29 cellular contexts compared by ENCODE assay signal in the genomic region with DNA sequence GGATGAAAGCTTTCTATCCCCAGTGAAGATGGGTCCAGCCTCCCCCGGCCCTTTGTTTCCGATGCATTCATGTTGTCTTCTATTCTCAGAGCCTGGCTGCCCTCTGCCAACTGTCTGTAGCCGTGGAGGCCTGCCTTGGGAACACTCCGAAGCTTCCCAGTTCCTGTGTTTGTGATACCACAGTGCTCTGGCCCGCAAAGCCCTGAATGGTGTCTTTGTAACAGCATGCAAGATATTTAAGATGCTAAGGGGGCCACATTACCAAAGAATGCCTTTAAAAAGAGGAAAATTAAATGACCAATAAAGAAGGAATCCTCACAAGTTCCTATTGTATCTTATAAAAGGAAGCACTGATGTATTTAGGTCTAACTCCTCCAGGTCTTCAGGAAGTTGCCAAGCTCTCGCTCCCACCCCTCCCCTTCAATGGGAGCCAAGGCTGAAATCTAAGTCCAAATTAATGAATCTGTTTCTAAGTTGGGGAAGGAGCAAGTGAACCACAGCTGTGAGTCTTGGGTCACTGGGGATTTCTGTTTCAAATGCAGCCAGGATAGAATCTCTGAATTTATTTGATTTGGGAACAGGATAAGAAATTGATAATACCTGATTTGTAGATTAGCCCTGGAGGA.
DNase-seq lines count a peak whose midpoint lies in the region; ATAC-seq and TF ChIP-seq lines count a peak whose summit lies in the region.
"Had no signal": no experiment of that assay in that cellular context is flagged by ENCODE, and none has a peak within 500 bp of the region (broad histone marks: within the 10 kb centered on the region; RNA-seq: fewer than 3 reads in every experiment).

No MANE protein-coding gene starts in this region.

- no peaks in the 10 kb centered on the region for H3K36me3 Mint-ChIP-seq in endothelial cell (ENCODE audit: low read depth, unreplicated experiment)
- H3K36me3 Mint-ChIP-seq: CD8-positive, alpha-beta memory T cell; natural killer cell treated with Interleukin-12 subunit alpha and Interleukin-12 subunit beta and Interleukin-15 and Interleukin-18, amount 100 ng/mL, for 72 hours; stimulated activated naive B cell treated with anti-CD40 and anti-IgM and Interleukin-4, amounts not matched to agents 10 μg/mL and 1 μg/mL and 100 μg/mL, for 72 hours had no signal

- peaks cover 2% of the 10 kb centered on the region for H3K27me3 Mint-ChIP-seq in endothelial cell (ENCODE audit: unreplicated experiment)
- H3K27me3 Mint-ChIP-seq: CD8-positive, alpha-beta memory T cell had no signal

- H3K9me3 Mint-ChIP-seq in endothelial cell (ENCODE audit: unreplicated experiment) = no peaks in the 10 kb centered on the region
- H3K9me3 Mint-ChIP-seq: CD8-positive, alpha-beta memory T cell; natural killer cell treated with Interleukin-12 subunit alpha and Interleukin-12 subunit beta and Interleukin-15 and Interleukin-18, amount 100 ng/mL, for 72 hours had no signal

- H3K36me3 ChIP-seq in mesodermal cell (ENCODE audit: control insufficient read depth, insufficient read depth, low read length) = no peaks in the 10 kb centered on the region
- no peaks in the 10 kb centered on the region for H3K36me3 ChIP-seq in gastrocnemius medialis
- H3K36me3 ChIP-seq: adrenal gland, cardiac muscle cell, thoracic aorta had no signal

- H3K4me3 Mint-ChIP-seq in endothelial cell (ENCODE audit: unreplicated experiment) = no peak overlapping the region
- H3K4me3 Mint-ChIP-seq: activated CD8-positive, alpha-beta T cell treated with anti-CD3 and anti-CD28 coated beads, Interleukin-2, amount 10 ng/mL, durations not matched to agents 7 days and 5 days; CD8-positive, alpha-beta memory T cell; natural killer cell treated with Interleukin-12 subunit alpha and Interleukin-12 subunit beta and Interleukin-15 and Interleukin-18, amount 100 ng/mL, for 72 hours; stimulated activated naive B cell treated with anti-CD40 and anti-IgM and Interleukin-4, amounts not matched to agents 10 μg/mL and 1 μg/mL and 100 μg/mL, for 72 hours had no signal

- 77 to 90% methylated on average over 5 of the region's 6 CpGs for WGBS in mesodermal cell (ENCODE audit: insufficient coverage in 2 of 2), 2 experiments

- no peak for TF ChIP-seq POLR2A in gastrocnemius medialis (IDR thresholded peaks at IDR 0.05)

- peaks cover 6% of the 10 kb centered on the region for H3K4me1 Mint-ChIP-seq in endothelial cell (ENCODE audit: unreplicated experiment)
- H3K4me1 Mint-ChIP-seq: CD8-positive, alpha-beta memory T cell; stimulated activated naive B cell treated with anti-CD40 and anti-IgM and Interleukin-4, amounts not matched to agents 10 μg/mL and 1 μg/mL and 100 μg/mL, for 72 hours had no signal

- DNase-seq in amygdala (lab: John Stamatoyannopoulos, UW) = peak in 37 of 56 donors; percentile 7 to 64 (median 20)
- peak; percentile 89 for DNase-seq in foreskin melanocyte
- peak in 1 of 2 donors; percentile 27 for DNase-seq in gastrocnemius medialis
- no peak for DNase-seq in NCI-H2107 treated with DMSO at 0.1 percent for 48 hours (lab: John Stamatoyannopoulos, UW; ENCODE audit: unreplicated experiment)
- DNase-seq in activated CD4-positive, alpha-beta T cell treated with anti-CD3 and anti-CD28 coated beads for 4 hours = no peak
- DNase-seq in NK-92 treated with Interleukin-12 subunit alpha and Interleukin-12 subunit beta, amount 100 ng/mL, for 24 hours (lab: John Stamatoyannopoulos, UW) = no peak
- no peak for DNase-seq in endothelial cell (ENCODE audit: low spot score)
- DNase-seq: activated CD4-positive, CD25-positive, alpha-beta regulatory T cell; activated CD8-positive, alpha-beta T cell treated with anti-CD3 and anti-CD28 coated beads, Interleukin-2, amount 10 ng/mL, durations not matched to agents 7 days and 5 days; adrenal gland; CD8-positive, alpha-beta memory T cell; dermis blood vessel endothelial cell; DMS53; GF-D8; kidney glomerular epithelial cell; mesendoderm; NCI-H2081 treated with DMSO at 0.1 percent for 48 hours; NCI-H510A treated with DMSO at 0.1 percent for 48 hours; stimulated activated CD4-positive, alpha-beta T cell treated with anti-CD3 and anti-CD28 coated beads, Interleukin-2, amount 100 ng/mL, for 48 hours; stimulated activated naive B cell treated with anti-CD40 and anti-IgM and Interleukin-4, amounts not matched to agents 10 μg/mL and 1 μg/mL and 100 μg/mL, for 72 hours; T-helper 9 cell had no signal

- H3K27ac ChIP-seq in mesodermal cell (ENCODE audit: low read depth, low read length, severe bottlenecking) (peak overlapping the region; percentile 43), gastrocnemius medialis (peak overlapping the region; percentile 8 to 59 (median 30))
- H3K27ac ChIP-seq: adrenal gland, cardiac muscle cell, epithelial cell of prostate, RWPE1, thoracic aorta had no signal

- H3K4me1 ChIP-seq in mesodermal cell (ENCODE audit: control insufficient read depth, insufficient read depth, low read length, poor library complexity, severe bottlenecking) (peaks cover 18% of the 10 kb centered on the region), gastrocnemius medialis (peaks cover 12 to 26% of the 10 kb centered on the region in 2 donors)
- H3K4me1 ChIP-seq: adrenal gland had no signal

- H3K9me3 ChIP-seq in mesodermal cell (ENCODE audit: control insufficient read depth, low read length) (no peaks in the 10 kb centered on the region), gastrocnemius medialis (no peaks in the 10 kb centered on the region)
- H3K9me3 ChIP-seq: adrenal gland, thoracic aorta had no signal

- H3K4me3 ChIP-seq in mesodermal cell (ENCODE audit: extremely low read depth, insufficient read depth, low read length, poor library complexity, severe bottlenecking) = no peak overlapping the region
- H3K4me3 ChIP-seq in gastrocnemius medialis = no peak overlapping the region
- H3K4me3 ChIP-seq: adrenal gland, cardiac muscle cell, thoracic aorta had no signal

- no peak overlapping the region for H3K27ac Mint-ChIP-seq in endothelial cell (ENCODE audit: unreplicated experiment)
- H3K27ac Mint-ChIP-seq: activated CD8-positive, alpha-beta T cell treated with anti-CD3 and anti-CD28 coated beads, Interleukin-2, amount 10 ng/mL, durations not matched to agents 7 days and 5 days; CD8-positive, alpha-beta memory T cell; natural killer cell treated with Interleukin-12 subunit alpha and Interleukin-12 subunit beta and Interleukin-15 and Interleukin-18, amount 100 ng/mL, for 72 hours; progenitor cell of endocrine pancreas; stimulated activated naive B cell treated with anti-CD40 and anti-IgM and Interleukin-4, amounts not matched to agents 10 μg/mL and 1 μg/mL and 100 μg/mL, for 72 hours had no signal

- no peaks in the 10 kb centered on the region for H3K27me3 ChIP-seq in gastrocnemius medialis
- H3K27me3 ChIP-seq: adrenal gland, cardiac muscle cell had no signal

- in situ Hi-C loops in gastrocnemius medialis (cut with MboI; ENCODE audit: low sequenced_read_pairs in 4 of 4) = no loop called here

- peak; percentile 21 to 24 for ATAC-seq in gastrocnemius medialis
- ATAC-seq: activated CD8-positive, alpha-beta T cell treated with anti-CD3 and anti-CD28 coated beads, Interleukin-2, amount 10 ng/mL, durations not matched to agents 7 days and 5 days; HCT116; natural killer cell treated with Interleukin-12 subunit alpha and Interleukin-12 subunit beta and Interleukin-15 and Interleukin-18, amount 100 ng/mL, for 72 hours; stimulated activated naive B cell treated with anti-CD40 and anti-IgM and Interleukin-4, amounts not matched to agents 10 μg/mL and 1 μg/mL and 100 μg/mL, for 72 hours had no signal

- intact Hi-C loops in gastrocnemius medialis (cut with DNase I; ENCODE audit: low total_unique reads) = no loop called here

- no peak for TF ChIP-seq CTCF in gastrocnemius medialis (IDR thresholded peaks at IDR 0.05 in 4 of 5, conservative IDR thresholded peaks at IDR 0.05 in 1 of 5)
- TF ChIP-seq CTCF in endothelial cell (IDR thresholded peaks at IDR 0.05; ENCODE audit: unreplicated experiment) = no peak

Comparison
In these comparisons a context has a peak if more than half of its experiments do, and no peak if none do; other contexts are left out.
1. DNase-seq: peak in amygdala (37 of 56) and foreskin melanocyte (single experiment); none in NCI-H2107 treated with DMSO at 0.1 percent for 48 hours (single experiment), activated CD4-positive, alpha-beta T cell treated with anti-CD3 and anti-CD28 coated beads for 4 hours (0 of 2), NK-92 treated with Interleukin-12 subunit alpha and Interleukin-12 subunit beta, amount 100 ng/mL, for 24 hours (single experiment) and endothelial cell (single experiment).